In genomic region chr17:77148109-77148958, GRCh38 we compare ENCODE assay signal across 16 cellular contexts. TPM values are rescaled to one million over a fixed set of nuclear protein-coding genes. Genes with fewer than 3 reads are reported as not detected.
DNase-seq lines count a peak whose midpoint lies in the region; ATAC-seq and TF ChIP-seq lines count a peak whose summit lies in the region.
"Had no signal": no experiment of that assay in that cellular context is flagged by ENCODE, and none has a peak within 500 bp of the region (broad histone marks: within the 10 kb centered on the region; RNA-seq: fewer than 3 reads in every experiment).

No MANE protein-coding gene starts in this region.

- H3K4me2 ChIP-seq in parathyroid adenoma (ENCODE audit: low read length): no peak overlapping the region

- H3K4me3 Mint-ChIP-seq in CD14-positive monocyte: no peak overlapping the region
- no peak overlapping the region for H3K4me3 Mint-ChIP-seq in activated T-helper 2 cell treated with anti-CD3 and anti-CD28 coated beads, Interferon-gamma antibody, Interleukin-2, Interleukin-4, amounts not matched to agents 10 μg/mL and 5 μg/mL and 100 μg/mL, durations not matched to agents 14 hours and 24 hours and 36 hours (ENCODE audit: low read depth)

- DNase-seq in CD14-positive monocyte (ENCODE audit: low spot score) (no peak), RWPE1 (ENCODE audit: low spot score) (no peak), right atrium auricular region (ENCODE audit: low spot score) (no peak), HK-2 (ENCODE audit: unreplicated experiment) (no peak)
- no peak for DNase-seq in activated T-helper 2 cell treated with anti-CD3 and anti-CD28 coated beads, Interferon-gamma antibody, Interleukin-2, Interleukin-4, amounts not matched to agents 10 μg/mL and 5 μg/mL and 100 μg/mL, durations not matched to agents 14 hours and 24 hours and 36 hours (ENCODE audit: low spot score)
- DNase-seq: activated B cell treated with CpG ODN at 0.5 μM for 24 hours; activated T-cell treated with anti-CD3 and anti-CD28 coated beads, Interleukin-2, amount 50 U/mL, for 1 hour; GOT3; mucosa of descending colon; NCI-H1105; NCI-H526 treated with DMSO at 0.1 percent for 48 hours had no signal

- H3K36me3 ChIP-seq in right atrium auricular region (peaks cover 25% of the 10 kb centered on the region), parathyroid adenoma (ENCODE audit: control insufficient read depth, insufficient read depth, low read length) (no peaks in the 10 kb centered on the region)

- H3K4me3 ChIP-seq in right atrium auricular region (no peak overlapping the region), parathyroid adenoma (ENCODE audit: low read depth, low read length) (no peak overlapping the region)
- H3K4me3 ChIP-seq: ascending aorta, mucosa of descending colon, SK-N-MC had no signal

- intact Hi-C loops in CD14-positive monocyte (cut with micrococcal nuclease): no loop called here
- intact Hi-C loops in activated T-helper 2 cell treated with anti-CD3 and anti-CD28 coated beads, Interferon-gamma antibody, Interleukin-2, Interleukin-4, amounts not matched to agents 10 μg/mL and 5 μg/mL and 100 μg/mL, durations not matched to agents 14 hours and 24 hours and 36 hours (cut with micrococcal nuclease): no loop called here

- TF ChIP-seq CTCF in CD14-positive monocyte (IDR thresholded peaks at IDR 0.05): no peak
- TF ChIP-seq CTCF in RWPE1 (conservative IDR thresholded peaks at IDR 0.05; ENCODE audit: low read depth): no peak
- no peak for TF ChIP-seq CTCF in right atrium auricular region (IDR thresholded peaks at IDR 0.05)
- no peak for TF ChIP-seq CTCF in parathyroid adenoma (IDR thresholded peaks at IDR 0.05)

- H3K4me1 Mint-ChIP-seq in CD14-positive monocyte: peaks cover 50% of the 10 kb centered on the region
- peaks cover 50% of the 10 kb centered on the region for H3K4me1 Mint-ChIP-seq in activated T-helper 2 cell treated with anti-CD3 and anti-CD28 coated beads, Interferon-gamma antibody, Interleukin-2, Interleukin-4, amounts not matched to agents 10 μg/mL and 5 μg/mL and 100 μg/mL, durations not matched to agents 14 hours and 24 hours and 36 hours (ENCODE audit: low read depth)

- no peak overlapping the region for H3K9ac ChIP-seq in parathyroid adenoma

- no peaks in the 10 kb centered on the region for H3K27me3 ChIP-seq in right atrium auricular region
- H3K27me3 ChIP-seq in parathyroid adenoma (ENCODE audit: control insufficient read depth, insufficient read depth, low read length): no peaks in the 10 kb centered on the region
- H3K27me3 ChIP-seq: ascending aorta had no signal

- no peaks in the 10 kb centered on the region for H3K9me3 ChIP-seq in right atrium auricular region
- no peaks in the 10 kb centered on the region for H3K9me3 ChIP-seq in parathyroid adenoma (ENCODE audit: control insufficient read depth, low read length)
- H3K9me3 ChIP-seq: ascending aorta, mucosa of descending colon had no signal

- ATAC-seq in GM18498 (IDR thresholded peaks at IDR 0.05; ENCODE audit: unreplicated experiment) (no peak), SK-N-SH treated with all-trans-retinoic acid at 6 μM for 48 hours (no peak)

- H3K79me2 ChIP-seq in parathyroid adenoma: peaks cover 45% of the 10 kb centered on the region

- peaks cover 0 to 72% of the 10 kb centered on the region in 2 donors for H3K4me1 ChIP-seq in right atrium auricular region
- peaks cover 12% of the 10 kb centered on the region for H3K4me1 ChIP-seq in parathyroid adenoma

- no peaks in the 10 kb centered on the region for H3K9me3 Mint-ChIP-seq in CD14-positive monocyte
- no peaks in the 10 kb centered on the region for H3K9me3 Mint-ChIP-seq in activated T-helper 2 cell treated with anti-CD3 and anti-CD28 coated beads, Interferon-gamma antibody, Interleukin-2, Interleukin-4, amounts not matched to agents 10 μg/mL and 5 μg/mL and 100 μg/mL, durations not matched to agents 14 hours and 24 hours and 36 hours
- H3K9me3 Mint-ChIP-seq: activated B cell treated with CpG ODN at 0.5 μM for 24 hours had no signal

- H3K27ac ChIP-seq in RWPE1 (peak overlapping the region; percentile 37), right atrium auricular region (peak overlapping the region; percentile 59 to 97), parathyroid adenoma (peak overlapping the region; percentile 70)
- H3K27ac ChIP-seq: ascending aorta, SK-N-MC had no signal

- POLR2A ChIA-PET in RWPE1 (lab: Yijun Ruan, JAX; ENCODE audit: low non-redundant PET): no interaction called here

- peaks cover 0 to 2% (median 0%) of the 10 kb centered on the region in 3 donors for H3K27me3 Mint-ChIP-seq in CD14-positive monocyte (ENCODE audit: low read depth in 3 of 3)
- no peaks in the 10 kb centered on the region for H3K27me3 Mint-ChIP-seq in activated T-helper 2 cell treated with anti-CD3 and anti-CD28 coated beads, Interferon-gamma antibody, Interleukin-2, Interleukin-4, amounts not matched to agents 10 μg/mL and 5 μg/mL and 100 μg/mL, durations not matched to agents 14 hours and 24 hours and 36 hours (ENCODE audit: low read depth)
- H3K27me3 Mint-ChIP-seq: activated B cell treated with CpG ODN at 0.5 μM for 24 hours had no signal

- peaks cover 69 to 92% of the 10 kb centered on the region in 2 donors for H3K36me3 Mint-ChIP-seq in CD14-positive monocyte
- peaks cover 73% of the 10 kb centered on the region for H3K36me3 Mint-ChIP-seq in activated T-helper 2 cell treated with anti-CD3 and anti-CD28 coated beads, Interferon-gamma antibody, Interleukin-2, Interleukin-4, amounts not matched to agents 10 μg/mL and 5 μg/mL and 100 μg/mL, durations not matched to agents 14 hours and 24 hours and 36 hours (ENCODE audit: low read depth)

- no peak overlapping the region for H2AFZ ChIP-seq in parathyroid adenoma

- CTCF ChIA-PET in RWPE1 (lab: Yijun Ruan, JAX): no interaction called here

- peak overlapping the region in 4 of 7 donors; percentile 15 to 47 (median 22) for H3K27ac Mint-ChIP-seq in CD14-positive monocyte
- H3K27ac Mint-ChIP-seq in activated T-helper 2 cell treated with anti-CD3 and anti-CD28 coated beads, Interferon-gamma antibody, Interleukin-2, Interleukin-4, amounts not matched to agents 10 μg/mL and 5 μg/mL and 100 μg/mL, durations not matched to agents 14 hours and 24 hours and 36 hours: no peak overlapping the region
- H3K27ac Mint-ChIP-seq: activated B cell treated with CpG ODN at 0.5 μM for 24 hours had no signal

TF ChIP-seq in SK-N-SH treated with all-trans-retinoic acid at 6 μM for 48 hours, 23 proteins besides CTCF, POLR2A, EP300 and RAD21 (continues in another document):
- TF ChIP-seq, protein P1, sequence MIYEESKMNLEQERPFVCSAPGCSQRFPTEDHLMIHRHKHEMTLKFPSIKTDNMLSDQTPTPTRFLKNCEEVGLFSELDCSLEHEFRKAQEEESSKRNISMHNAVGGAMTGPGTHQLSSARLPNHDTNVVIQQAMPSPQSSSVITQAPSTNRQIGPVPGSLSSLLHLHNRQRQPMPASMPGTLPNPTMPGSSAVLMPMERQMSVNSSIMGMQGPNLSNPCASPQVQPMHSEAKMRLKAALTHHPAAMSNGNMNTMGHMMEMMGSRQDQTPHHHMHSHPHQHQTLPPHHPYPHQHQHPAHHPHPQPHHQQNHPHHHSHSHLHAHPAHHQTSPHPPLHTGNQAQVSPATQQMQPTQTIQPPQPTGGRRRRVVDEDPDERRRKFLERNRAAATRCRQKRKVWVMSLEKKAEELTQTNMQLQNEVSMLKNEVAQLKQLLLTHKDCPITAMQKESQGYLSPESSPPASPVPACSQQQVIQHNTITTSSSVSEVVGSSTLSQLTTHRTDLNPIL (CRISPR knock-in tag; IDR thresholded peaks at IDR 0.05; ENCODE audit: low read depth): no peak
- TF ChIP-seq CSDC2 (CRISPR knock-in tag; IDR thresholded peaks at IDR 0.05) (no peak), ZNF70 (CRISPR knock-in tag; IDR thresholded peaks at IDR 0.05) (no peak), ESRRG (CRISPR knock-in tag; IDR thresholded peaks at IDR 0.05) (no peak), ZFP3 (CRISPR knock-in tag; IDR thresholded peaks at IDR 0.05) (no peak), GLIS3 (CRISPR knock-in tag; IDR thresholded peaks at IDR 0.05) (no peak), BACH2 (CRISPR knock-in tag; IDR thresholded peaks at IDR 0.05; ENCODE audit: borderline replicate concordance) (no peak), POU6F1 (CRISPR knock-in tag; IDR thresholded peaks at IDR 0.05; ENCODE audit: borderline replicate concordance, low read depth) (no peak), TCF4 (CRISPR knock-in tag; IDR thresholded peaks at IDR 0.05; ENCODE audit: borderline replicate concordance) (no peak), ISL1 (CRISPR knock-in tag; IDR thresholded peaks at IDR 0.05) (no peak), ARNTL (CRISPR knock-in tag; IDR thresholded peaks at IDR 0.05; ENCODE audit: borderline replicate concordance, low read depth) (no peak)
- TF ChIP-seq, protein P2, sequence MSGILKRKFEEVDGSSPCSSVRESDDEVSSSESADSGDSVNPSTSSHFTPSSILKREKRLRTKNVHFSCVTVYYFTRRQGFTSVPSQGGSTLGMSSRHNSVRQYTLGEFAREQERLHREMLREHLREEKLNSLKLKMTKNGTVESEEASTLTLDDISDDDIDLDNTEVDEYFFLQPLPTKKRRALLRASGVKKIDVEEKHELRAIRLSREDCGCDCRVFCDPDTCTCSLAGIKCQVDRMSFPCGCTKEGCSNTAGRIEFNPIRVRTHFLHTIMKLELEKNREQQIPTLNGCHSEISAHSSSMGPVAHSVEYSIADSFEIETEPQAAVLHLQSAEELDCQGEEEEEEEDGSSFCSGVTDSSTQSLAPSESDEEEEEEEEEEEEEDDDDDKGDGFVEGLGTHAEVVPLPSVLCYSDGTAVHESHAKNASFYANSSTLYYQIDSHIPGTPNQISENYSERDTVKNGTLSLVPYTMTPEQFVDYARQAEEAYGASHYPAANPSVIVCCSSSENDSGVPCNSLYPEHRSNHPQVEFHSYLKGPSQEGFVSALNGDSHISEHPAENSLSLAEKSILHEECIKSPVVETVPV (CRISPR knock-in tag; IDR thresholded peaks at IDR 0.05): no peak

RNA-seq across cellular contexts. Expression of gene SEC14L1, which starts 7.6 kb away (rescaled TPM):
- polyA plus RNA-seq in CD14-positive monocyte: 10 to 100 TPM; 34.1 to 43.2 TPM
- total RNA-seq in right atrium auricular region: 10 to 100 TPM; 48.2 to 54.0 TPM
- total RNA-seq in activated T-helper 2 cell treated with anti-CD3 and anti-CD28 coated beads, Interferon-gamma antibody, Interleukin-2, Interleukin-4, amounts not matched to agents 10 μg/mL and 5 μg/mL and 100 μg/mL, durations not matched to agents 14 hours and 24 hours and 36 hours: 90.5 and 92.2 TPM in 2 replicates
